Comparison of ENCODE assay signal across 11 cellular contexts in the genomic region with DNA sequence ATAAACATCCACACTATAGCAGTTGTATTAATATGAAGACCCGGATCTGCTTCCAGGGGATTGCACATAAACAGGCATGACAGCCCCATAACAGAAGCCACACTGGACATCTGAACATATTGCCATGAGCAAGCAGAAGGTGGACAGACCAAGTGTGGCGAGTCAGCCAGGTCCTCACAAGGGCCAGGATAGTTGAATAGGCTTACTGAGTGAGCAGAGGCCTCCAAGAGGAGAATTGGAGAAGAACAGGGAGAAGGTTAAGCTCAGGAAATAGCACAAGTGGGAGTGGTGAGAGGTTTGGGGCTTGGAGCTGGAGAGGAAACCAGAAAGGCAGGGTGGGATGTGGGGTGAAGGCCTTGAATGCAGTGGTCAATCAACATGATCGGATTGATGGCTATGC. TPM values are rescaled to one million over a fixed set of nuclear protein-coding genes. Genes with fewer than 3 reads are reported as not detected.
DNase-seq lines count a peak whose midpoint lies in the region; ATAC-seq and TF ChIP-seq lines count a peak whose summit lies in the region.
"Had no signal": no experiment of that assay in that cellular context is flagged by ENCODE, and none has a peak within 500 bp of the region (broad histone marks: within the 10 kb centered on the region; RNA-seq: fewer than 3 reads in every experiment).

No MANE protein-coding gene starts in this region.

- H3K4me3 Mint-ChIP-seq in T-cell = no peak overlapping the region

- 0 out of 6 replicates have a peak, but pooled peaks of 1 of the 3 experiments have one; percentile 2 for TF ChIP-seq CTCF in HCT116 (IDR thresholded peaks at IDR 0.05 in 2 of 3, conservative IDR thresholded peaks at IDR 0.05 in 1 of 3; ENCODE audit: borderline replicate concordance in 1 of 3, insufficient read depth in 1 of 3, low read depth in 2 of 3, low read length in 2 of 3)

- no peaks in the 10 kb centered on the region for H3K9me3 Mint-ChIP-seq in T-cell

- DNase-seq in AG08396 (ENCODE audit: low spot score) (peak; percentile 33), HCT116 (ENCODE audit: low read depth, low spot score) (no peak), SK-N-MC (ENCODE audit: low read depth, low spot score) (no peak), hepatic stellate cell (ENCODE audit: low spot score) (peak; percentile 44), NCI-H1092 (lab: John Stamatoyannopoulos, UW) (no peak), T-cell (no peak)
- DNase-seq: NCI-H446; stimulated activated CD4-positive, alpha-beta T cell treated with anti-CD3 and anti-CD28 coated beads, Interleukin-4, amount 100 ng/mL, for 4 hours had no signal

- peaks cover 3% of the 10 kb centered on the region for H3K36me3 Mint-ChIP-seq in T-cell

- H3K4me1 ChIP-seq in HCT116 (ENCODE audit: control insufficient read depth in 1 of 2, insufficient read depth in 2 of 2, low read length in 2 of 2) = peaks cover 6% of the 10 kb centered on the region in 2 experiments; a peak in 3 of 4 replicates

- no peak overlapping the region for H3K4me2 ChIP-seq in HCT116 (ENCODE audit: low read length)

- POLR2A ChIA-PET in HCT116 (lab: Charles Lee) (no interaction called here), T-cell (lab: Charles Lee) (no interaction called here)

- H3K36me3 ChIP-seq in HCT116 (ENCODE audit: control insufficient read depth in 1 of 2, insufficient read depth in 2 of 2, low read length in 2 of 2) (peaks cover 0 to 5% of the 10 kb centered on the region in 2 experiments; a peak in 1 of 4 replicates), SK-N-MC (ENCODE audit: insufficient read depth, low read length) (peaks cover 8% of the 10 kb centered on the region; the same call in 1 of the 2 replicates)

- RAD21 ChIA-PET in HCT116 (lab: Charles Lee; ENCODE audit: low non-redundant PET in 1 of 2, low total read pairs in 2 of 2, uncharacterized antibody in 2 of 2, unreplicated experiment in 2 of 2) = no interaction called here

- no peaks in the 10 kb centered on the region for H4K20me1 ChIP-seq in HCT116 (ENCODE audit: insufficient read depth)

- H3K4me3 ChIP-seq in HCT116 (replicated peaks in 1 of 2; ENCODE audit: low read depth in 1 of 2, low read length in 2 of 2) (no peak overlapping the region), SK-N-MC (no peak overlapping the region)
- H3K4me3 ChIP-seq: thoracic aorta had no signal

- no peak for TF ChIP-seq RAD21 in HCT116 (IDR thresholded peaks at IDR 0.05; ENCODE audit: low read depth)

- no peak overlapping the region for H2AFZ ChIP-seq in HCT116 (ENCODE audit: low read depth, low read length, poor library complexity, severe bottlenecking)

- CTCF ChIA-PET in HCT116 (lab: Charles Lee) = interaction anchor here (1.0 to 1.1 kb wide), 2 partner anchors 27 to 44 kb away, joined by 3 to 5 read pairs; no protein-coding TSS in a partner anchor
- CTCF ChIA-PET in T-cell (lab: Charles Lee) = interaction anchor here in 1 of 2 donors (0.7 kb wide), 1 partner anchor 15 kb away, joined by 3 read pairs; no protein-coding TSS in a partner anchor

- peak overlapping the region; percentile 33 for H3K27ac ChIP-seq in HCT116 (ENCODE audit: low read depth, low read length)
- H3K27ac ChIP-seq in SK-N-MC = peak overlapping the region; percentile 36; the same call in 1 of the 2 replicates
- H3K27ac ChIP-seq: thoracic aorta had no signal

- H3K79me2 ChIP-seq in HCT116 (ENCODE audit: insufficient read depth, low read length) = no peaks in the 10 kb centered on the region

- H3K27me3 ChIP-seq in HCT116 (ENCODE audit: insufficient read depth, low read length) = no peaks in the 10 kb centered on the region

- H3K27ac Mint-ChIP-seq in T-cell = no peak overlapping the region

- H3K9me3 ChIP-seq in HCT116 (ENCODE audit: control insufficient read depth in 1 of 2, insufficient read depth in 1 of 2, low read depth in 1 of 2, low read length in 2 of 2) = no peaks in the 10 kb centered on the region
- no peaks in the 10 kb centered on the region for H3K9me3 ChIP-seq in SK-N-MC (ENCODE audit: low read depth, low read length)
- H3K9me3 ChIP-seq: thoracic aorta had no signal

- peaks cover 0 to 2% (median 0%) of the 10 kb centered on the region in 3 donors for H3K4me1 Mint-ChIP-seq in T-cell

- no peak for TF ChIP-seq POLR2A in HCT116 (IDR thresholded peaks at IDR 0.05; ENCODE audit: borderline replicate concordance, extremely low read depth, insufficient read depth, insufficient read length)

- intact Hi-C loops in HCT116 (cut with micrococcal nuclease) = no loop called here

- H3K9ac ChIP-seq in HCT116 (ENCODE audit: low read length) (no peak overlapping the region), SK-N-MC (ENCODE audit: insufficient read length) (no peak overlapping the region)

- ATAC-seq in HCT116 = peak; percentile 88
- ATAC-seq in HG02852 (IDR thresholded peaks at IDR 0.05; ENCODE audit: unreplicated experiment) = no peak
- no peak for ATAC-seq in GM19467 (IDR thresholded peaks at IDR 0.05; ENCODE audit: unreplicated experiment)
- no peak for ATAC-seq in T-cell (replicated peaks in 1 of 4)

- no peaks in the 10 kb centered on the region for H3K9me2 ChIP-seq in HCT116 (ENCODE audit: insufficient read depth)

- H3K27me3 Mint-ChIP-seq in T-cell = no peaks in the 10 kb centered on the region

- no TSS peak for BruUV-seq in HCT116 (replicated peaks; lab: Mats Ljungman, UMichigan)

TF ChIP-seq in HCT116, 20 proteins besides CTCF, POLR2A, EP300 and RAD21:
- no peak for TF ChIP-seq POLR2AphosphoS5 (IDR thresholded peaks at IDR 0.05; ENCODE audit: low read depth, low read length)
- TF ChIP-seq JUND (IDR thresholded peaks at IDR 0.05) = no peak
- TF ChIP-seq SRF (IDR thresholded peaks at IDR 0.05; ENCODE audit: low read depth) = no peak
- no peak for TF ChIP-seq EGR1 (IDR thresholded peaks at IDR 0.05; ENCODE audit: low read depth)
- no peak for TF ChIP-seq ATF3 (IDR thresholded peaks at IDR 0.05)
- no peak for TF ChIP-seq FOSL1 (IDR thresholded peaks at IDR 0.05; ENCODE audit: low read depth)
- TF ChIP-seq EZH2phosphoT487 (IDR thresholded peaks at IDR 0.05; ENCODE audit: borderline replicate concordance) = no peak
- TF ChIP-seq TCF7L2 (IDR thresholded peaks at IDR 0.05; ENCODE audit: borderline replicate concordance, extremely low read depth, insufficient read depth, insufficient read length) = no peak
- TF ChIP-seq MAX (IDR thresholded peaks at IDR 0.05) = no peak
- no peak for TF ChIP-seq EZH2 (IDR thresholded peaks at IDR 0.05)
- TF ChIP-seq CEBPB (IDR thresholded peaks at IDR 0.05; ENCODE audit: low read depth) = no peak
- no peak for TF ChIP-seq YY1 (IDR thresholded peaks at IDR 0.05; ENCODE audit: extremely low read depth, insufficient replicate concordance, low read depth, low read length)
- no peak for TF ChIP-seq ZFX (IDR thresholded peaks at IDR 0.05)
- TF ChIP-seq ELF1 (IDR thresholded peaks at IDR 0.05; ENCODE audit: borderline replicate concordance, low read depth) = no peak

RNA-seq across cellular contexts. Expression of gene SLC35C1, which starts 10.8 kb away (rescaled TPM):
- total RNA-seq in HCT116 (2021; ENCODE audit: unreplicated experiment) (18.2 TPM), T-cell (10 to 100 TPM in 4 of 5 donors, 1 to 10 TPM in 1; 8.3 to 27.0 (median 23.9) TPM)
- 13.4 and 15.8 TPM in 2 replicates for polyA plus RNA-seq in HCT116 (2012)

RNA-seq across cellular contexts. Expression of gene CRY2, which starts 31.5 kb away (rescaled TPM):
- total RNA-seq in HCT116 (2021; ENCODE audit: unreplicated experiment) = 18.0 TPM
- polyA plus RNA-seq in HCT116 (2012) = 10.8 and 11.8 TPM in 2 replicates
- 100 to 1,000 TPM in 2 of 5 donors, 10 to 100 TPM in 3; 54.0 to 198 (median 63.5) TPM for total RNA-seq in T-cell

Comparison
In these comparisons a context has a peak if more than half of its experiments do, and no peak if none do; other contexts are left out.
1. DNase-seq: peak in AG08396 (single experiment) and hepatic stellate cell (single experiment); none in HCT116 (single experiment), SK-N-MC (single experiment), NCI-H1092 (single experiment) and T-cell (0 of 34).